ENCODE assay signal across 8 cellular contexts in genomic region chr7:150903627-150904026, GRCh38. TPM values are rescaled to one million over a fixed set of nuclear protein-coding genes. Genes with fewer than 3 reads are reported as not detected.
DNase-seq lines count a peak whose midpoint lies in the region; ATAC-seq and TF ChIP-seq lines count a peak whose summit lies in the region.

No MANE protein-coding gene starts in this region.

- H3K36me3 ChIP-seq in Panc1 (ENCODE audit: control insufficient read depth, insufficient read depth, low read length): no peaks in the 10 kb centered on the region

- no peak overlapping the region for H3K27ac ChIP-seq in Panc1 (ENCODE audit: low read length)
- H3K27ac ChIP-seq in foreskin keratinocyte: no peak overlapping the region

- TF ChIP-seq POLR2A in lower leg skin (IDR thresholded peaks at IDR 0.05): no peak

- H3K4me1 ChIP-seq in Panc1 (ENCODE audit: control insufficient read depth, insufficient read depth, low read length): peaks cover 9% of the 10 kb centered on the region; the same call in 1 of the 2 replicates
- no peaks in the 10 kb centered on the region for H3K4me1 ChIP-seq in foreskin keratinocyte

- CTCF ChIA-PET in Panc1 (lab: Charles Lee): interaction anchor here (0.5 to 0.6 kb wide), 2 partner anchors 84 to 158 kb away, joined by 3 to 4 read pairs; no protein-coding TSS in a partner anchor

- H3K27me3 ChIP-seq in Panc1 (ENCODE audit: control insufficient read depth, insufficient read depth, low read length): no peaks in the 10 kb centered on the region
- H3K27me3 ChIP-seq in foreskin keratinocyte: peaks cover 13% of the 10 kb centered on the region

- H3K4me3 ChIP-seq in Panc1 (ENCODE audit: low read depth in 2 of 2, low read length in 2 of 2) (no peak overlapping the region), lower leg skin (ENCODE audit: low read depth, poor library complexity, severe bottlenecking) (no peak overlapping the region)

- TF ChIP-seq CTCF in Panc1 (IDR thresholded peaks at IDR 0.05) (no peak), foreskin keratinocyte (conservative IDR thresholded peaks at IDR 0.05) (no peak), lower leg skin (IDR thresholded peaks at IDR 0.05) (no peak)

- peak; percentile 60 for ATAC-seq in Panc1
- ATAC-seq in foreskin keratinocyte: peak; percentile 84
- no peak for ATAC-seq in sciatic nerve

- no peaks in the 10 kb centered on the region for H3K9me3 ChIP-seq in Panc1 (ENCODE audit: control insufficient read depth, insufficient read depth, low read depth, low read length)

- 31 to 35% methylated on average over 12 of the region's 12 CpGs for WGBS in lower leg skin, 2 donors

- intact Hi-C loops in Panc1 (cut with micrococcal nuclease; ENCODE audit: unreplicated experiment) (no loop called here), sciatic nerve (cut with DNase I) (no loop called here), lower leg skin (cut with DNase I; ENCODE audit: low total_unique reads) (loop anchor here (10.0 kb wide), 1 partner anchor 81 kb away; no protein-coding TSS in a partner anchor)

- in situ Hi-C loops in Panc1 (cut with HindIII; ENCODE audit: low pct_unique_long_range_greater_than_20kb, low sequenced_read_pairs): no loop called here

- no TSS peak for BruUV-seq in Panc1 (replicated peaks; lab: Mats Ljungman, UMichigan)

- POLR2A ChIA-PET in Panc1 (lab: Charles Lee): no interaction called here

- DNase-seq in DMS53 (lab: John Stamatoyannopoulos, UW) (peak; percentile 53), DMS53 treated with DMSO at 0.1 percent for 48 hours (lab: John Stamatoyannopoulos, UW; ENCODE audit: unreplicated experiment) (no peak), Panc1 (ENCODE audit: low read depth, low spot score) (no peak), foreskin keratinocyte (peak; percentile 37 to 66), stromal cell of bone marrow (ENCODE audit: low read depth) (peak; percentile 27), sciatic nerve (ENCODE audit: low spot score) (no peak), lower leg skin (ENCODE audit: low spot score in 2 of 2) (no peak), hepatic stellate cell (ENCODE audit: low spot score) (no peak)

RNA-seq across cellular contexts. Expression of gene AOC1, which starts 51.3 kb away (rescaled TPM):
- 0.15 TPM for total RNA-seq in Panc1 (2021; ENCODE audit: unreplicated experiment)
- not detected for polyA plus RNA-seq in Panc1 (2012; ENCODE audit: insufficient read length)
- total RNA-seq in foreskin keratinocyte: not detected in 2 replicates
- not detected in 2 replicates for polyA plus RNA-seq in foreskin keratinocyte
- total RNA-seq in sciatic nerve: not detected
- 1 to 10 TPM; 1.2 to 6.7 (median 3.5) TPM for total RNA-seq in lower leg skin

Comparison
In these comparisons a context has a peak if more than half of its experiments do, and no peak if none do; other contexts are left out.
1. DNase-seq: peak in DMS53 (single experiment), foreskin keratinocyte (2 of 2) and stromal cell of bone marrow (single experiment); none in DMS53 treated with DMSO at 0.1 percent for 48 hours (single experiment), Panc1 (single experiment), sciatic nerve (single experiment), lower leg skin (0 of 2) and hepatic stellate cell (single experiment).